ENCODE assay signal across 33 cellular contexts in the genomic region with DNA sequence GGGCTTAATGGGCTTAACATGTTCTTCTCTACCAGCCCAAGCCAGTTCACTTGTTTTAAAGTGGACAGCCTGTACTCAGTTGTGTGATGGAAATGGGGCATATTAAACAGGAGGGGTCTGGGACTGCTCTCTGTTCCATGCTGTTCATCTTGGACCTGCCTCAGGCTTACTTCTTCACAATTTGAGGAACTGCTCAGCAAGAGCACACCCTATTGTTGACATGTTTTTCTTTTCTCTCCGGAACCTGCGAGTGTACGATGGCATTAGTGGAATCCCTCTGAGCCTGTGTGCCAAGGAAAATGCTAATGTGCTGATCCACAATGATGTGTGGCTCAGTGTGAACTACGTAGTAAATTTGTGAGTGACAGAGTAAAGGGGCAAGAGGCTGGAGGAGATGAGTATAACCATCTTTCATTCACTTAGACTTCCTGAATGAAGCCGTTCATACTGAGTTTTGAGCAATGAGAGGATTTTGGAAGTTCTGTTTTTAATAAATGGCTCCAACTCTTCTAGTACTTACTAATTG. TPM values are rescaled to one million over a fixed set of nuclear protein-coding genes. Genes with fewer than 3 reads are reported as not detected.
A peak's percentile ranks its signal among the peaks of the same experiment; 100 is the strongest.
DNase-seq lines count a peak whose midpoint lies in the region; ATAC-seq and TF ChIP-seq lines count a peak whose summit lies in the region.
"Had no signal": no experiment of that assay in that cellular context is flagged by ENCODE, and none has a peak within 500 bp of the region (broad histone marks: within the 10 kb centered on the region; RNA-seq: fewer than 3 reads in every experiment).

No MANE protein-coding gene starts in this region.

- H3K9ac ChIP-seq in trophoblast cell (ENCODE audit: low read length): no peak overlapping the region

- H2AFZ ChIP-seq in trophoblast cell (ENCODE audit: insufficient read depth, low read length, poor library complexity): no peak overlapping the region

- no peaks in the 10 kb centered on the region for H3K9me3 Mint-ChIP-seq in dendritic cell treated with granulocyte-macrophage colony-stimulating factor and Interleukin-4, amounts not matched to agents 40 ng/mL and 50 ng/mL, for 4 days
- H3K9me3 Mint-ChIP-seq in type B pancreatic cell: no peaks in the 10 kb centered on the region
- H3K9me3 Mint-ChIP-seq: activated B cell treated with CpG ODN at 0.5 μM for 24 hours; activated CD4-positive, alpha-beta T cell treated with anti-CD3 and anti-CD28 coated beads, Interleukin-2, amount 10 ng/mL, durations not matched to agents 7 days and 5 days; activated naive CD8-positive, alpha-beta T cell treated with anti-CD3 and anti-CD28 coated beads for 36 hours; activated T-cell treated with anti-CD3 and anti-CD28 coated beads, Interleukin-2, amount 50 U/mL, for 24 hours; CD4-positive, CD25-positive, alpha-beta regulatory T cell had no signal

- H3K4me1 ChIP-seq in trophoblast cell (ENCODE audit: control insufficient read depth in 1 of 2, insufficient read depth in 2 of 2, low read length in 2 of 2): peaks cover 6 to 7% of the 10 kb centered on the region in 2 experiments

- no peak overlapping the region for H3K18ac ChIP-seq in trophoblast cell (ENCODE audit: low read length)

- intact Hi-C loops in dendritic cell treated with granulocyte-macrophage colony-stimulating factor and Interleukin-4, amounts not matched to agents 40 ng/mL and 50 ng/mL, for 4 days (cut with micrococcal nuclease): no loop called here

- no peaks in the 10 kb centered on the region for H3K79me1 ChIP-seq in trophoblast cell (ENCODE audit: low read length)

- WGBS in trophoblast cell (ENCODE audit: extremely low coverage, insufficient coverage, insufficient read length): no CpG with 5 or more reads among the region's 5 CpGs

- H3K36me3 ChIP-seq in trophoblast cell (ENCODE audit: control insufficient read depth in 1 of 2, insufficient read depth in 2 of 2, low read length in 2 of 2): peaks cover 0 to 6% of the 10 kb centered on the region in 2 experiments
- H3K36me3 ChIP-seq: suprapubic skin, uterus had no signal

- ATAC-seq in esophagus mucosa: no peak
- ATAC-seq: sciatic nerve had no signal

- H3K79me2 ChIP-seq in trophoblast cell (ENCODE audit: control insufficient read depth, insufficient read depth, low read length, poor library complexity): peaks cover 4% of the 10 kb centered on the region

- H2BK5ac ChIP-seq in trophoblast cell (ENCODE audit: low read depth, low read length, poor library complexity): no peak overlapping the region

- H3K14ac ChIP-seq in trophoblast cell (ENCODE audit: low read length): no peak overlapping the region

- no peak overlapping the region for H4K12ac ChIP-seq in trophoblast cell (ENCODE audit: low read depth, low read length)

- peaks cover 55% of the 10 kb centered on the region for H3K4me1 Mint-ChIP-seq in dendritic cell treated with granulocyte-macrophage colony-stimulating factor and Interleukin-4, amounts not matched to agents 40 ng/mL and 50 ng/mL, for 4 days (ENCODE audit: low read depth)
- H3K4me1 Mint-ChIP-seq in type B pancreatic cell (ENCODE audit: unreplicated experiment): peaks cover 60% of the 10 kb centered on the region

- H3K27me3 Mint-ChIP-seq in dendritic cell treated with granulocyte-macrophage colony-stimulating factor and Interleukin-4, amounts not matched to agents 40 ng/mL and 50 ng/mL, for 4 days: no peaks in the 10 kb centered on the region
- no peaks in the 10 kb centered on the region for H3K27me3 Mint-ChIP-seq in type B pancreatic cell
- H3K27me3 Mint-ChIP-seq: activated B cell treated with CpG ODN at 0.5 μM for 24 hours; activated CD4-positive, alpha-beta T cell treated with anti-CD3 and anti-CD28 coated beads, Interleukin-2, amount 10 ng/mL, durations not matched to agents 7 days and 5 days; activated naive CD8-positive, alpha-beta T cell treated with anti-CD3 and anti-CD28 coated beads for 36 hours; activated T-cell treated with anti-CD3 and anti-CD28 coated beads, Interleukin-2, amount 50 U/mL, for 24 hours; CD4-positive, CD25-positive, alpha-beta regulatory T cell had no signal

- H4K91ac ChIP-seq in trophoblast cell (ENCODE audit: low read depth, low read length): no peak overlapping the region

- no peaks in the 10 kb centered on the region for H3K9me3 ChIP-seq in trophoblast cell (ENCODE audit: insufficient read depth, low read depth, low read length)
- H3K9me3 ChIP-seq: ascending aorta, HAP-1, SJSA1, suprapubic skin, uterus had no signal

- peaks cover 22% of the 10 kb centered on the region for H3K36me3 Mint-ChIP-seq in dendritic cell treated with granulocyte-macrophage colony-stimulating factor and Interleukin-4, amounts not matched to agents 40 ng/mL and 50 ng/mL, for 4 days (ENCODE audit: low read depth)
- peaks cover 36% of the 10 kb centered on the region for H3K36me3 Mint-ChIP-seq in type B pancreatic cell

- H3K4me3 Mint-ChIP-seq in dendritic cell treated with granulocyte-macrophage colony-stimulating factor and Interleukin-4, amounts not matched to agents 40 ng/mL and 50 ng/mL, for 4 days: no peak overlapping the region
- no peak overlapping the region for H3K4me3 Mint-ChIP-seq in type B pancreatic cell
- H3K4me3 Mint-ChIP-seq: activated B cell treated with CpG ODN at 0.5 μM for 24 hours; activated CD4-positive, alpha-beta T cell treated with anti-CD3 and anti-CD28 coated beads, Interleukin-2, amount 10 ng/mL, durations not matched to agents 7 days and 5 days; activated naive CD8-positive, alpha-beta T cell treated with anti-CD3 and anti-CD28 coated beads for 36 hours; activated T-cell treated with anti-CD3 and anti-CD28 coated beads, Interleukin-2, amount 50 U/mL, for 24 hours; CD4-positive, CD25-positive, alpha-beta regulatory T cell had no signal

- H3K4me2 ChIP-seq in trophoblast cell (ENCODE audit: low read length): no peak overlapping the region

- H3K27ac ChIP-seq in trophoblast cell (ENCODE audit: low read depth, low read length): no peak overlapping the region
- H3K27ac ChIP-seq: ascending aorta, SJSA1, suprapubic skin, uterus had no signal

- DNase-seq in NCI-H82 (lab: John Stamatoyannopoulos, UW): peak; percentile 31
- DNase-seq in NCI-H82 treated with DMSO at 0.1 percent for 48 hours (lab: John Stamatoyannopoulos, UW; ENCODE audit: unreplicated experiment): no peak
- DNase-seq in trophoblast cell: no peak
- DNase-seq in type B pancreatic cell (ENCODE audit: extremely low spot score, unreplicated experiment): no peak
- no peak for DNase-seq in dermis blood vessel endothelial cell
- DNase-seq in pons (ENCODE audit: low spot score): no peak
- DNase-seq: 8988T; activated B cell treated with CpG ODN at 0.5 μM for 24 hours; activated CD4-positive, alpha-beta T cell treated with anti-CD3 and anti-CD28 coated beads, Interleukin-2, amount 10 ng/mL, durations not matched to agents 7 days and 5 days; activated gamma-delta T cell; activated naive CD8-positive, alpha-beta T cell treated with anti-CD3 and anti-CD28 coated beads for 36 hours; activated T-cell treated with anti-CD3 and anti-CD28 coated beads, Interleukin-2, amount 50 U/mL, for 24 hours; CD4-positive, CD25-positive, alpha-beta regulatory T cell; central memory CD4-positive, alpha-beta T cell; DMS79 treated with DMSO at 0.1 percent for 48 hours; GDM1; KG1; MG63; NCI-H1417; NCI-H2029 treated with DMSO at 0.1 percent for 48 hours; NCI-H345; NCI-H774; RPMI8226; stimulated activated CD4-positive, alpha-beta T cell treated with anti-CD3 and anti-CD28 coated beads, Interleukin-4, amount 100 ng/mL, for 1 hour; T-helper 1 cell; uterus had no signal

- no peak for TF ChIP-seq CTCF in type B pancreatic cell (conservative IDR thresholded peaks at IDR 0.05)

- no peak overlapping the region for H2AK5ac ChIP-seq in trophoblast cell (ENCODE audit: low read length)

- H3K27me3 ChIP-seq in trophoblast cell (ENCODE audit: insufficient read depth, low read length): no peaks in the 10 kb centered on the region
- H3K27me3 ChIP-seq: ascending aorta, MG63, SJSA1, suprapubic skin, uterus had no signal

- peak overlapping the region; percentile 64 for H3K4ac ChIP-seq in trophoblast cell (ENCODE audit: low read depth, low read length)

- H2BK12ac ChIP-seq in trophoblast cell (ENCODE audit: low read length): no peak overlapping the region

- no peak overlapping the region for H3K4me3 ChIP-seq in trophoblast cell (ENCODE audit: low read depth, low read length)
- H3K4me3 ChIP-seq: ascending aorta, HAP-1, MG63, SJSA1, suprapubic skin, uterus had no signal

- no peak overlapping the region for H4K8ac ChIP-seq in trophoblast cell (ENCODE audit: low read depth, low read length)

- H3K27ac Mint-ChIP-seq in dendritic cell treated with granulocyte-macrophage colony-stimulating factor and Interleukin-4, amounts not matched to agents 40 ng/mL and 50 ng/mL, for 4 days: peak overlapping the region; percentile 39
- H3K27ac Mint-ChIP-seq in type B pancreatic cell: peak overlapping the region; percentile 11
- H3K27ac Mint-ChIP-seq: activated B cell treated with CpG ODN at 0.5 μM for 24 hours; activated CD4-positive, alpha-beta T cell treated with anti-CD3 and anti-CD28 coated beads, Interleukin-2, amount 10 ng/mL, durations not matched to agents 7 days and 5 days; activated naive CD8-positive, alpha-beta T cell treated with anti-CD3 and anti-CD28 coated beads for 36 hours; activated T-cell treated with anti-CD3 and anti-CD28 coated beads, Interleukin-2, amount 50 U/mL, for 24 hours had no signal

- H3K23ac ChIP-seq in trophoblast cell (ENCODE audit: low read length): no peak overlapping the region

- no peak overlapping the region for H2BK120ac ChIP-seq in trophoblast cell (ENCODE audit: insufficient read depth, low read length, poor library complexity)

RNA-seq across cellular contexts. Expression of a gene that starts 6.9 kb away (rescaled TPM):
- polyA plus RNA-seq in trophoblast cell (2013): 84.4 and 84.7 TPM in 2 replicates
- total RNA-seq in type B pancreatic cell (ENCODE audit: low replicate concordance) (87.1 and 88.1 TPM in 2 replicates), dermis blood vessel endothelial cell (47.1 and 62.7 TPM in 2 replicates), esophagus mucosa (54.7 TPM)

RNA-seq across cellular contexts. Expression of a gene that starts 43.0 kb away (rescaled TPM):
- 22.7 and 23.9 TPM in 2 replicates for polyA plus RNA-seq in trophoblast cell (2013)
- total RNA-seq in type B pancreatic cell (ENCODE audit: low replicate concordance) (46.7 and 69.2 TPM in 2 replicates), dermis blood vessel endothelial cell (50.4 and 55.1 TPM in 2 replicates), esophagus mucosa (20.8 TPM)
